In the genomic region with DNA sequence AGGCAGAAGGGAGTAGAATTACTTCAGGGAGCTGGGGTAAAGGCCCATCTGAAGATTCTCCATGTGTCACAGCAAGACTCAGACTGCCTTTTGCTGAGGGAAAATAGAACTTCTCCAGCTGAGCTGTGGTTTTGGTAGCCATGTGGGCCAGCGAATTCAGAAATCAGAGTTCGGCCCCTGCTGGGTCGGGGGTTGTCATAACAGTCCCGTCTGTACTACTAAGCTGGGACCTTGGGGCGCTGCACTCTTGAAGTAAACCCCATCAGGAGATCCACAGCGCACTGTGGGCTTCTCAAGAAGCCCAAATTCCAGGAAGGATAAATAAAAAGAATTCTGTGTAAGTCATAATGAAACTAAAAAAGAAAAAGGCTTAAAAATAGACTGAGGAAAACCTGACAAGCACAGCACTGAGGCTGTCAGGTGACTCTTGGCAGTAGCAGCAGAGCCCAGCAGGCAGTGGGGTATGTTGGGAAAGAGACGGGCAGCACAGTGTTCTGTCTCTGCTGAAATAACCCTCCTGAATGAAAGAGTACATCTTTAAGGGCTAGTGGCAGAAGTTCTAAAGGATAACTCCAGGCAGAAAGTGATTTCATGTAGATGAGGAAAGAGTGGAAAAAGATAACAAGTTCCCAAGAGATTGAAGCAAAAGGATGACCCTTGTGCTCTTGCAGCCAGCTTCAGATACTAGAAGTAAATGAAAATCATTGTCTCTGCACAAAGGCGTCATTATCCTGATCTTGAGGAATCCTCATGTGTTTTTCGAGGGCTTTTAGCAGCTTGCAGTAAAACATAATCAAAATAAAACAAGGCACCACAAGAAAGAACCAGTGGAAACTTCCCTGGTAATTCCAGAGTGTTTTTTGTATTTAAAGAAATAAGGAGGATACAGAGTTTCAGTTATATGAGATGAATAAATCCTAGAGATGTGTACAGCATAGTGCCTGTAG, we compare ENCODE assay signal across 9 cellular contexts.
DNase-seq lines count a peak whose midpoint lies in the region; ATAC-seq lines count a peak whose summit lies in the region.
"Had no signal": no experiment of that assay in that cellular context is flagged by ENCODE, and none has a peak within 500 bp of the region (broad histone marks: within the 10 kb centered on the region; RNA-seq: fewer than 3 reads in every experiment).

No MANE protein-coding gene starts in this region.

- DNase-seq in activated CD8-positive, alpha-beta memory T cell treated with anti-CD3 and anti-CD28 coated beads for 24 hours: peak; percentile 80
- DNase-seq in activated CD8-positive, alpha-beta memory T cell treated with anti-CD3 and anti-CD28 coated beads, Interleukin-2, amount 50 U/mL, for 4 hours: no peak
- DNase-seq in amygdala (lab: John Stamatoyannopoulos, UW) (peak in 29 of 56 donors; percentile 17 to 68 (median 40)), OCI-M2 (lab: John Stamatoyannopoulos, UW; ENCODE audit: unreplicated experiment) (no peak)
- DNase-seq: ACHN had no signal

- H3K27ac ChIP-seq in muscle layer of duodenum (ENCODE audit: low read length) (peak overlapping the region; percentile 1), stomach smooth muscle (ENCODE audit: low read length) (peak overlapping the region; percentile 24)

- H3K36me3 ChIP-seq in muscle layer of duodenum (ENCODE audit: control insufficient read depth in 1 of 2, insufficient read depth in 2 of 2, low read length in 2 of 2): peaks cover 39 to 47% of the 10 kb centered on the region in 2 donors
- H3K36me3 ChIP-seq in stomach smooth muscle (ENCODE audit: control insufficient read depth in 2 of 2, insufficient read depth in 2 of 2, low read length in 2 of 2): peaks cover 14 to 20% of the 10 kb centered on the region in 2 donors

- ATAC-seq in HG02981 (IDR thresholded peaks at IDR 0.05; ENCODE audit: unreplicated experiment) (no peak), GM21529 (IDR thresholded peaks at IDR 0.05; ENCODE audit: unreplicated experiment) (no peak)

- no peaks in the 10 kb centered on the region for H3K9me3 ChIP-seq in muscle layer of duodenum (ENCODE audit: control insufficient read depth in 1 of 2, low read length in 2 of 2)
- no peaks in the 10 kb centered on the region for H3K9me3 ChIP-seq in stomach smooth muscle (ENCODE audit: control insufficient read depth in 2 of 2, low read length in 2 of 2)

- H3K4me1 ChIP-seq in muscle layer of duodenum (ENCODE audit: control insufficient read depth in 1 of 2, insufficient read depth in 2 of 2, low read length in 2 of 2) (peaks cover 15 to 46% of the 10 kb centered on the region in 2 donors), stomach smooth muscle (ENCODE audit: control insufficient read depth, insufficient read depth, low read length) (peaks cover 23% of the 10 kb centered on the region)

- no peak overlapping the region for H3K9ac ChIP-seq in stomach smooth muscle (ENCODE audit: low read length in 2 of 2)

- H3K27me3 ChIP-seq in muscle layer of duodenum (ENCODE audit: low read depth, low read length) (no peaks in the 10 kb centered on the region), stomach smooth muscle (ENCODE audit: control insufficient read depth in 1 of 2, insufficient read depth in 2 of 2, low read length in 2 of 2) (no peaks in the 10 kb centered on the region)

- H3K4me3 ChIP-seq in muscle layer of duodenum (ENCODE audit: low read depth in 1 of 2, low read length in 2 of 2) (no peak overlapping the region), stomach smooth muscle (ENCODE audit: low read length in 2 of 2) (peak overlapping the region in 1 of 2 donors; percentile 16)

Comparison
In these comparisons a context has a peak if more than half of its experiments do, and no peak if none do; other contexts are left out.
1. DNase-seq: peak in activated CD8-positive, alpha-beta memory T cell treated with anti-CD3 and anti-CD28 coated beads for 24 hours (single experiment) and amygdala (29 of 56); none in activated CD8-positive, alpha-beta memory T cell treated with anti-CD3 and anti-CD28 coated beads, Interleukin-2, amount 50 U/mL, for 4 hours (single experiment) and OCI-M2 (single experiment).